In genomic region chr10:8036521-8037198, GRCh38 we compare ENCODE assay signal across 23 cellular contexts. TPM values are rescaled to one million over a fixed set of nuclear protein-coding genes. Genes with fewer than 3 reads are reported as not detected.
A peak's percentile ranks its signal among the peaks of the same experiment; 100 is the strongest.
DNase-seq lines count a peak whose midpoint lies in the region; ATAC-seq and TF ChIP-seq lines count a peak whose summit lies in the region.
"Had no signal": no experiment of that assay in that cellular context is flagged by ENCODE, and none has a peak within 500 bp of the region (broad histone marks: within the 10 kb centered on the region; RNA-seq: fewer than 3 reads in every experiment).

No MANE protein-coding gene starts in this region.

- H3K4me3 ChIP-seq in osteoblast (ENCODE audit: insufficient read depth, low read length): no peak overlapping the region
- H3K4me3 ChIP-seq: adrenal gland, cardiac muscle cell, dorsolateral prefrontal cortex, esophagus muscularis mucosa, left ventricle myocardium inferior, mucosa of descending colon, ovary, PC-9, uterus had no signal

- intact Hi-C loops in CD4-positive, alpha-beta T cell (cut with DNase I, micrococcal nuclease): loop anchor here in 1 of 2 experiments (10.0 kb wide), 1 partner anchor 512 kb away; no protein-coding TSS in a partner anchor

- no peaks in the 10 kb centered on the region for H3K9me3 Mint-ChIP-seq in CD4-positive, alpha-beta T cell
- peaks cover 0 to 2% of the 10 kb centered on the region in 2 donors for H3K9me3 Mint-ChIP-seq in effector memory CD8-positive, alpha-beta T cell

- no peak for ATAC-seq in CD4-positive, alpha-beta T cell (ENCODE audit: poor library complexity)
- ATAC-seq in effector memory CD8-positive, alpha-beta T cell (replicated peaks): no peak
- no peak for ATAC-seq in HG02642 (IDR thresholded peaks at IDR 0.05; ENCODE audit: poor library complexity, unreplicated experiment)
- ATAC-seq in HG03520 (IDR thresholded peaks at IDR 0.05; ENCODE audit: unreplicated experiment): no peak
- ATAC-seq in HG03457 (IDR thresholded peaks at IDR 0.05; ENCODE audit: unreplicated experiment): no peak
- ATAC-seq: activated CD4-positive, CD25-positive, alpha-beta regulatory T cell treated with anti-CD3 and anti-CD28 coated beads, Interleukin-2, amount 50 U/mL, for 24 hours; mucosa of descending colon had no signal

- no peaks in the 10 kb centered on the region for H3K79me2 ChIP-seq in osteoblast (ENCODE audit: insufficient read depth, low read length)

- H3K27me3 ChIP-seq in CD4-positive, alpha-beta T cell (ENCODE audit: control insufficient read depth, insufficient read depth, low read length): peaks cover 89% of the 10 kb centered on the region
- peaks cover 95% of the 10 kb centered on the region for H3K27me3 ChIP-seq in osteoblast (ENCODE audit: insufficient read depth, low read length)
- H3K27me3 ChIP-seq: ovary had no signal

- H3K4me1 ChIP-seq in osteoblast (ENCODE audit: insufficient read depth, low read length): no peaks in the 10 kb centered on the region

- POLR2A ChIA-PET in CD4-positive, alpha-beta T cell (lab: Charles Lee): interaction anchor here (0.8 to 2.0 kb wide), 2 partner anchors 9 to 24 kb away, joined by 3 to 7 read pairs; no protein-coding TSS in a partner anchor

- CTCF ChIA-PET in CD4-positive, alpha-beta T cell (lab: Charles Lee): no interaction called here

- no peak for DNase-seq in CD4-positive, alpha-beta T cell
- peak; percentile 8 for DNase-seq in GM10266 (ENCODE audit: extremely low spot score)
- DNase-seq in effector memory CD8-positive, alpha-beta T cell: no peak
- peak; percentile 36 for DNase-seq in osteoblast (ENCODE audit: insufficient read length, low spot score, missing footprints)
- DNase-seq: adrenal gland, dorsolateral prefrontal cortex, GDM1, left ventricle myocardium inferior, mucosa of descending colon, NCI-H1417, NCI-H82, ovary, PC-9, T-helper 9 cell, uterus had no signal

- peak overlapping the region; percentile 27 for H3K4me3 Mint-ChIP-seq in CD4-positive, alpha-beta T cell
- peak overlapping the region in 1 of 2 donors; percentile 29 for H3K4me3 Mint-ChIP-seq in effector memory CD8-positive, alpha-beta T cell
- H3K4me3 Mint-ChIP-seq: B cell had no signal

- no peaks in the 10 kb centered on the region for H3K36me3 ChIP-seq in osteoblast (ENCODE audit: insufficient read depth, low read length)
- H3K36me3 ChIP-seq: adrenal gland, cardiac muscle cell, esophagus muscularis mucosa, left ventricle myocardium inferior, ovary, uterus had no signal

- H3K4me2 ChIP-seq in osteoblast (ENCODE audit: insufficient read depth, low read length): no peak overlapping the region
- H3K4me2 ChIP-seq: PC-9 had no signal

- no peak overlapping the region for H3K27ac ChIP-seq in CD4-positive, alpha-beta T cell (ENCODE audit: low read depth, low read length)
- H3K27ac ChIP-seq in osteoblast (ENCODE audit: low read depth, low read length): no peak overlapping the region
- H3K27ac ChIP-seq: adrenal gland, cardiac muscle cell, dorsolateral prefrontal cortex, esophagus muscularis mucosa, left ventricle myocardium inferior, ovary, PC-9, uterus had no signal

- no peak overlapping the region for H2AFZ ChIP-seq in osteoblast (ENCODE audit: low read length)
- H2AFZ ChIP-seq: PC-9 had no signal

- peaks cover 93% of the 10 kb centered on the region for H3K27me3 Mint-ChIP-seq in CD4-positive, alpha-beta T cell
- peaks cover 81 to 95% of the 10 kb centered on the region in 2 donors for H3K27me3 Mint-ChIP-seq in effector memory CD8-positive, alpha-beta T cell

- no peak for TF ChIP-seq CTCF in CD4-positive, alpha-beta T cell (IDR thresholded peaks at IDR 0.05)
- TF ChIP-seq CTCF in GM10266 (IDR thresholded peaks at IDR 0.05; ENCODE audit: control insufficient read depth, insufficient read depth, low read depth, missing control alignments): no peak
- no peak for TF ChIP-seq CTCF in osteoblast (IDR thresholded peaks at IDR 0.05; ENCODE audit: extremely low read depth, low read depth, low read length)

- peaks cover 34% of the 10 kb centered on the region for H3K4me1 Mint-ChIP-seq in CD4-positive, alpha-beta T cell (ENCODE audit: low read depth)
- H3K4me1 Mint-ChIP-seq in effector memory CD8-positive, alpha-beta T cell (ENCODE audit: low read depth in 2 of 2): peaks cover 16 to 19% of the 10 kb centered on the region in 2 donors

- H3K36me3 Mint-ChIP-seq in CD4-positive, alpha-beta T cell (ENCODE audit: low read depth): no peaks in the 10 kb centered on the region
- peaks cover 65% of the 10 kb centered on the region for H3K36me3 Mint-ChIP-seq in effector memory CD8-positive, alpha-beta T cell (ENCODE audit: insufficient read depth)

- no peaks in the 10 kb centered on the region for H4K20me1 ChIP-seq in osteoblast (ENCODE audit: insufficient read depth, low read length)

- peaks cover 12% of the 10 kb centered on the region for H3K9me3 ChIP-seq in CD4-positive, alpha-beta T cell (ENCODE audit: control insufficient read depth, low read length)
- no peaks in the 10 kb centered on the region for H3K9me3 ChIP-seq in osteoblast (ENCODE audit: low read depth, low read length)
- H3K9me3 ChIP-seq: adrenal gland, esophagus muscularis mucosa, left ventricle myocardium inferior, mucosa of descending colon, ovary, uterus had no signal

- H3K27ac Mint-ChIP-seq in CD4-positive, alpha-beta T cell: no peak overlapping the region
- peak overlapping the region; percentile 62 to 76 for H3K27ac Mint-ChIP-seq in effector memory CD8-positive, alpha-beta T cell
- H3K27ac Mint-ChIP-seq: B cell had no signal

RNA-seq across cellular contexts. Expression of gene GATA3, which starts 17.8 kb away (rescaled TPM):
- 100 to 1,000 TPM; 128 to 141 TPM for total RNA-seq in CD4-positive, alpha-beta T cell
- total RNA-seq in osteoblast: not detected in 2 replicates
- total RNA-seq: SK-MEL-5 had no signal

Comparison
In these comparisons a context has a peak if more than half of its experiments do, and no peak if none do; other contexts are left out.
1. DNase-seq: peak in GM10266 (single experiment) and osteoblast (single experiment); none in CD4-positive, alpha-beta T cell (0 of 10) and effector memory CD8-positive, alpha-beta T cell (0 of 3).
2. RNA of gene GATA3, which starts 17.8 kb away (total RNA-seq): 128 to 141 TPM in CD4-positive, alpha-beta T cell; not detected in osteoblast; every median in the first group is over 100 times any median in the second.